Comparison of ENCODE assay signal across 1 cellular context in the genomic region with DNA sequence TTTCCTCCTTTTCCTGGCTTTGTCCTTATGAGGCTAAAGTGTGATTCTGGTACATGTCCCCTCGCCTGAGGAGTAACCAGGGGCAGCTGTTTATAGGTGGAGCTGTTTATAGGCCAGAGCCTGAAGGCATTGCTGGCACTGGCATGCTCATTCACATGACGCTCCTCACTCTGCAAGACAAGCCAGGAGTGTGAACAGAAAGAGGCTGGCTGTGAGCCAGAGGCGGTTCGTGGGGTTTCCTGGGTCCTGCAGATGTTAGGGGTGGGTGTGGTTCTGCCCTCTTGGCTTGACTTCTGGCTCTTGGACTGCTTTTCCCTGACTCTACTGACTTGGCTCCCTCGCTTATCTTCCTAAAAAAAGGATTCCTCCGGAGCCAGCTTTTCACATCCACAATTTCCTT.
TF ChIP-seq lines count a peak whose summit lies in the region.

No MANE protein-coding gene starts in this region.

TF ChIP-seq in SK-N-SH treated with all-trans-retinoic acid at 6 μM for 48 hours, 23 proteins besides CTCF, POLR2A, EP300 and RAD21 (continued from another document):
- TF ChIP-seq ZC3H10 (CRISPR knock-in tag; IDR thresholded peaks at IDR 0.05) (no peak), ZFP30 (CRISPR knock-in tag; IDR thresholded peaks at IDR 0.05) (no peak), ZFP3 (CRISPR knock-in tag; IDR thresholded peaks at IDR 0.05) (no peak), BACH2 (CRISPR knock-in tag; IDR thresholded peaks at IDR 0.05; ENCODE audit: borderline replicate concordance) (no peak), ZNF8 (CRISPR knock-in tag; IDR thresholded peaks at IDR 0.05) (no peak), CSDC2 (CRISPR knock-in tag; IDR thresholded peaks at IDR 0.05) (no peak), PPARA (CRISPR knock-in tag; IDR thresholded peaks at IDR 0.05; ENCODE audit: borderline replicate concordance) (no peak), ZNF70 (CRISPR knock-in tag; IDR thresholded peaks at IDR 0.05) (no peak), RARB (CRISPR knock-in tag; IDR thresholded peaks at IDR 0.05) (no peak), ZNF565 (CRISPR knock-in tag; conservative IDR thresholded peaks at IDR 0.05; ENCODE audit: low read depth) (no peak)
- TF ChIP-seq, protein P1, sequence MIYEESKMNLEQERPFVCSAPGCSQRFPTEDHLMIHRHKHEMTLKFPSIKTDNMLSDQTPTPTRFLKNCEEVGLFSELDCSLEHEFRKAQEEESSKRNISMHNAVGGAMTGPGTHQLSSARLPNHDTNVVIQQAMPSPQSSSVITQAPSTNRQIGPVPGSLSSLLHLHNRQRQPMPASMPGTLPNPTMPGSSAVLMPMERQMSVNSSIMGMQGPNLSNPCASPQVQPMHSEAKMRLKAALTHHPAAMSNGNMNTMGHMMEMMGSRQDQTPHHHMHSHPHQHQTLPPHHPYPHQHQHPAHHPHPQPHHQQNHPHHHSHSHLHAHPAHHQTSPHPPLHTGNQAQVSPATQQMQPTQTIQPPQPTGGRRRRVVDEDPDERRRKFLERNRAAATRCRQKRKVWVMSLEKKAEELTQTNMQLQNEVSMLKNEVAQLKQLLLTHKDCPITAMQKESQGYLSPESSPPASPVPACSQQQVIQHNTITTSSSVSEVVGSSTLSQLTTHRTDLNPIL (CRISPR knock-in tag; IDR thresholded peaks at IDR 0.05; ENCODE audit: low read depth), result no peak
